ENCODE assay signal across 12 cellular contexts in genomic region chr9:107755267-107755666, GRCh38.
DNase-seq lines count a peak whose midpoint lies in the region; ATAC-seq, FAIRE-seq and TF ChIP-seq lines count a peak whose summit lies in the region.
"Had no signal": no experiment of that assay in that cellular context is flagged by ENCODE, and none has a peak within 500 bp of the region (broad histone marks: within the 10 kb centered on the region; RNA-seq: fewer than 3 reads in every experiment).

No MANE protein-coding gene starts in this region.

- H3K36me3 ChIP-seq in IMR-90 (ENCODE audit: control insufficient read depth, insufficient read depth, low read length) = no peaks in the 10 kb centered on the region

- TF ChIP-seq POLR2A in A549 (IDR thresholded peaks at IDR 0.05; ENCODE audit: low read length) = no peak
- TF ChIP-seq POLR2A in IMR-90 (IDR thresholded peaks at IDR 0.05; ENCODE audit: low read depth, low read length) = no peak

- peak overlapping the region in 1 of 2 experiments; percentile 44; a peak in 2 of 4 replicates for H4K8ac ChIP-seq in IMR-90 (ENCODE audit: low read depth in 2 of 2, low read length in 2 of 2)

- 6% methylated on average over 5 of the region's 5 CpGs for WGBS in A549 (ENCODE audit: missing lambda C conversion rate)
- WGBS in IMR-90 (ENCODE audit: extremely low coverage in 2 of 2, insufficient read length in 1 of 2), 2 experiments = no CpG with 5 or more reads among the region's 5 CpGs

- CTCF ChIA-PET in A549 (lab: Yijun Ruan, JAX) (interaction anchor here (1.3 kb wide), 1 partner anchor 267 kb away, joined by 3 read pairs; no protein-coding TSS in a partner anchor), IMR-90 (lab: Yijun Ruan, JAX) (interaction anchor here (0.9 to 1.0 kb wide), 2 partner anchors 14 to 29 kb away, joined by 3 read pairs; no protein-coding TSS in a partner anchor)

- peak overlapping the region; percentile 42 for H2BK5ac ChIP-seq in IMR-90 (ENCODE audit: low read depth, low read length, poor library complexity, severe bottlenecking)

- no peak overlapping the region for H3K9ac ChIP-seq in IMR-90 (ENCODE audit: low read depth, low read length)

- ATAC-seq in A549 (peak in 1 of 2 experiments; percentile 7; a peak in 2 of 6 replicates), IMR-90 (ENCODE audit: low read depth) (peak; percentile 3)

- H3K4ac ChIP-seq in IMR-90 (ENCODE audit: low read depth, low read length) = peak overlapping the region; percentile 53; the same call in 1 of the 2 replicates

- intact Hi-C loops in IMR-90 (cut with micrococcal nuclease) = loop anchor here (10.0 kb wide), 1 partner anchor 410 kb away; no protein-coding TSS in a partner anchor

- no peak overlapping the region; the same call in 1 of the 2 replicates for H3K56ac ChIP-seq in IMR-90 (ENCODE audit: extremely low read depth, insufficient read depth, low read length)

- H3K4me2 ChIP-seq in A549 (peak overlapping the region; percentile 48), IMR-90 (ENCODE audit: low read depth, low read length) (no peak overlapping the region; the same call in 1 of the 2 replicates)

- no peak for FAIRE-seq in A549 (lab: Jason Lieb, UNC)
- FAIRE-seq: GM18507 had no signal

- H4K20me1 ChIP-seq in IMR-90 (ENCODE audit: insufficient read depth, low read length) = no peaks in the 10 kb centered on the region

- peak overlapping the region; percentile 85; the same call in 1 of the 3 replicates for H2BK15ac ChIP-seq in IMR-90 (ENCODE audit: low read depth, low read length)

- TF ChIP-seq EP300 in A549 (IDR thresholded peaks at IDR 0.05) = peak; percentile 35 to 61; a peak in 3 of 5 replicates

- peaks cover 4% of the 10 kb centered on the region; the same call in 1 of the 2 replicates for H3K9me1 ChIP-seq in IMR-90 (ENCODE audit: insufficient read depth, low read length)

- no peak overlapping the region for H2AK9ac ChIP-seq in IMR-90 (replicated peaks; ENCODE audit: low read depth, low read length, poor library complexity)

- DNase-seq in A549 (ENCODE audit: low read depth in 1 of 2, low spot score in 1 of 2) (peak in 1 of 2 experiments; percentile 76), IMR-90 (peak; percentile 71), astrocyte of the hippocampus (ENCODE audit: low read depth, low spot score) (peak; percentile 56), islet precursor cell (peak; percentile 91), D341Med (ENCODE audit: low spot score) (no peak), activated gamma-delta T cell (lab: John Stamatoyannopoulos, UW) (no peak), cerebellar cortex (ENCODE audit: low spot score) (no peak), GM13977 (ENCODE audit: low spot score) (no peak)
- DNase-seq: effector CD4-positive, alpha-beta T cell; H9; naive B cell had no signal

- H2AFZ ChIP-seq in IMR-90 (replicated peaks; ENCODE audit: low read length, poor library complexity) = no peak overlapping the region

- H2BK120ac ChIP-seq in IMR-90 (ENCODE audit: low read depth, low read length) = peak overlapping the region; percentile 90

- H2AK5ac ChIP-seq in IMR-90 (ENCODE audit: low read depth, low read length) = peak overlapping the region; percentile 13; the same call in 1 of the 2 replicates

- H3K4me3 ChIP-seq in A549 (no peak overlapping the region), IMR-90 (ENCODE audit: insufficient read depth, low read depth, low read length) (no peak overlapping the region)

- peak overlapping the region; percentile 87 for H2BK20ac ChIP-seq in IMR-90 (ENCODE audit: low read depth, low read length)

- in situ Hi-C loops in IMR-90 (cut with MboI; ENCODE audit: low sequenced_read_pairs) = no loop called here
- in situ Hi-C loops in GM13977 (cut with MboI; ENCODE audit: low pct_unique_long_range_greater_than_20kb, low sequenced_read_pairs, unreplicated experiment) = no loop called here

- BruUV-seq in IMR-90 (replicated peaks; lab: Mats Ljungman, UMichigan) = no TSS peak

- dilution Hi-C loops in IMR-90 (cut with HindIII; ENCODE audit: low sequenced_read_pairs, unreplicated experiment) = no loop called here

- POLR2A ChIA-PET in A549 (lab: Yijun Ruan, JAX) = interaction anchor here (0.6 to 1.1 kb wide), 2 partner anchors 266 to 293 kb away, joined by 3 to 4 read pairs; partner anchors contain the start of gene KLF4
- POLR2A ChIA-PET in IMR-90 (lab: Charles Lee; ENCODE audit: unreplicated experiment) = interaction anchor here (0.6 kb wide), 1 partner anchor 117 kb away, joined by 3 read pairs; no protein-coding TSS in a partner anchor

- peak overlapping the region; percentile 67 for H4K91ac ChIP-seq in IMR-90 (ENCODE audit: insufficient read depth, low read depth, low read length)

- TF ChIP-seq RAD21 in A549 (conservative IDR thresholded peaks at IDR 0.05 in 1 of 2, IDR thresholded peaks at IDR 0.05 in 1 of 2) (no peak; a peak in 1 of 5 replicates), IMR-90 (IDR thresholded peaks at IDR 0.05; ENCODE audit: low read length) (no peak)

- H3K18ac ChIP-seq in IMR-90 (ENCODE audit: low read depth, low read length) = peak overlapping the region; percentile 25; the same call in 1 of the 2 replicates

- no peaks in the 10 kb centered on the region for H3K79me1 ChIP-seq in IMR-90 (ENCODE audit: low read depth in 1 of 2, low read length in 2 of 2)

- 0 out of 2 replicates have a peak overlapping the region, but pooled peaks have one; percentile 11 for H3K14ac ChIP-seq in IMR-90 (replicated peaks; ENCODE audit: low read depth, low read length)

- H3K27ac ChIP-seq in A549 (peak overlapping the region; percentile 57 to 82), IMR-90 (ENCODE audit: insufficient read depth, low read length) (no peak overlapping the region)

- H3K9me3 ChIP-seq in A549 (no peaks in the 10 kb centered on the region), IMR-90 (ENCODE audit: control insufficient read depth, insufficient read depth, low read length) (no peaks in the 10 kb centered on the region)

- no peak overlapping the region; the same call in 1 of the 2 replicates for H4K5ac ChIP-seq in IMR-90 (ENCODE audit: low read depth, low read length)

- peaks cover 40% of the 10 kb centered on the region for H3K4me1 ChIP-seq in A549
- peaks cover 12% of the 10 kb centered on the region for H3K4me1 ChIP-seq in IMR-90 (ENCODE audit: control insufficient read depth, insufficient read depth, low read length)

- no peaks in the 10 kb centered on the region for H3K27me3 ChIP-seq in IMR-90 (ENCODE audit: control insufficient read depth, insufficient read depth, low read length)

- H3K23ac ChIP-seq in IMR-90 (ENCODE audit: low read depth, low read length) = no peak overlapping the region

- TF ChIP-seq CTCF in A549 (IDR thresholded peaks at IDR 0.05) (no peak), IMR-90 (conservative IDR thresholded peaks at IDR 0.05; ENCODE audit: low read depth, low read length) (no peak), GM13977 (IDR thresholded peaks at IDR 0.05; ENCODE audit: extremely low read depth, insufficient read depth, missing control alignments) (no peak)

TF ChIP-seq in A549, 52 proteins besides CTCF, POLR2A, EP300 and RAD21:
- TF ChIP-seq ZC3H11A (IDR thresholded peaks at IDR 0.05) = no peak
- TF ChIP-seq HDAC2 (IDR thresholded peaks at IDR 0.05) = no peak
- TF ChIP-seq FOSL2 (IDR thresholded peaks at IDR 0.05) = peak; percentile 70; the same call in 1 of the 2 replicates
- peak; percentile 83 for TF ChIP-seq FOSL2 (CRISPR knock-in tag; IDR thresholded peaks at IDR 0.05)
- TF ChIP-seq JUN (IDR thresholded peaks at IDR 0.05) = peak in 1 of 2 experiments; percentile 38; a peak in 1 of 5 replicates
- peak; percentile 47; the same call in 1 of the 2 replicates for TF ChIP-seq GATA3 (IDR thresholded peaks at IDR 0.05; ENCODE audit: borderline replicate concordance)
- TF ChIP-seq TFCP2L1 (CRISPR knock-in tag; IDR thresholded peaks at IDR 0.05) = no peak
- TF ChIP-seq MYC (IDR thresholded peaks at IDR 0.05; ENCODE audit: borderline replicate concordance, low read length) = no peak
- no peak for TF ChIP-seq BHLHE40 (IDR thresholded peaks at IDR 0.05; ENCODE audit: low read depth, low read length)
- peak; percentile 77 for TF ChIP-seq JUNB (IDR thresholded peaks at IDR 0.05)
- TF ChIP-seq, protein P1, sequence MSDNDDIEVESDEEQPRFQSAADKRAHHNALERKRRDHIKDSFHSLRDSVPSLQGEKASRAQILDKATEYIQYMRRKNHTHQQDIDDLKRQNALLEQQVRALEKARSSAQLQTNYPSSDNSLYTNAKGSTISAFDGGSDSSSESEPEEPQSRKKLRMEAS (IDR thresholded peaks at IDR 0.05) = peak; percentile 67; the same call in 1 of the 2 replicates
- no peak for TF ChIP-seq EHF (CRISPR knock-in tag; IDR thresholded peaks at IDR 0.05)
TF ChIP-seq in A549: peak in this region for 5.

TF ChIP-seq in IMR-90, 13 proteins besides CTCF, POLR2A, EP300 and RAD21:
- TF ChIP-seq RCOR1 (IDR thresholded peaks at IDR 0.05; ENCODE audit: insufficient replicate concordance, low read length) (peak; percentile 48), ELK1 (IDR thresholded peaks at IDR 0.05; ENCODE audit: borderline replicate concordance, low read depth, low read length) (no peak), MXI1 (IDR thresholded peaks at IDR 0.05; ENCODE audit: borderline replicate concordance, low read depth, low read length) (no peak), SMC3 (IDR thresholded peaks at IDR 0.05; ENCODE audit: low read depth, low read length) (no peak), BHLHE40 (IDR thresholded peaks at IDR 0.05; ENCODE audit: low read depth, low read length) (peak; percentile 13; the same call in 1 of the 2 replicates), CHD1 (IDR thresholded peaks at IDR 0.05; ENCODE audit: low read depth, low read length) (no peak), FOS (IDR thresholded peaks at IDR 0.05; ENCODE audit: low read depth, low read length) (peak; percentile 47; the same call in 1 of the 2 replicates)
- TF ChIP-seq, protein P2, sequence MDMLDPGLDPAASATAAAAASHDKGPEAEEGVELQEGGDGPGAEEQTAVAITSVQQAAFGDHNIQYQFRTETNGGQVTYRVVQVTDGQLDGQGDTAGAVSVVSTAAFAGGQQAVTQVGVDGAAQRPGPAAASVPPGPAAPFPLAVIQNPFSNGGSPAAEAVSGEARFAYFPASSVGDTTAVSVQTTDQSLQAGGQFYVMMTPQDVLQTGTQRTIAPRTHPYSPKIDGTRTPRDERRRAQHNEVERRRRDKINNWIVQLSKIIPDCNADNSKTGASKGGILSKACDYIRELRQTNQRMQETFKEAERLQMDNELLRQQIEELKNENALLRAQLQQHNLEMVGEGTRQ (IDR thresholded peaks at IDR 0.05; ENCODE audit: low read depth, low read length) = no peak

Comparison
In these comparisons a context has a peak if more than half of its experiments do, and no peak if none do; other contexts are left out.
1. DNase-seq: peak in IMR-90 (single experiment), astrocyte of the hippocampus (single experiment) and islet precursor cell (single experiment); none in D341Med (single experiment), activated gamma-delta T cell (single experiment), cerebellar cortex (single experiment) and GM13977 (single experiment).